Comparison of ENCODE assay signal across 26 cellular contexts in the genomic region with DNA sequence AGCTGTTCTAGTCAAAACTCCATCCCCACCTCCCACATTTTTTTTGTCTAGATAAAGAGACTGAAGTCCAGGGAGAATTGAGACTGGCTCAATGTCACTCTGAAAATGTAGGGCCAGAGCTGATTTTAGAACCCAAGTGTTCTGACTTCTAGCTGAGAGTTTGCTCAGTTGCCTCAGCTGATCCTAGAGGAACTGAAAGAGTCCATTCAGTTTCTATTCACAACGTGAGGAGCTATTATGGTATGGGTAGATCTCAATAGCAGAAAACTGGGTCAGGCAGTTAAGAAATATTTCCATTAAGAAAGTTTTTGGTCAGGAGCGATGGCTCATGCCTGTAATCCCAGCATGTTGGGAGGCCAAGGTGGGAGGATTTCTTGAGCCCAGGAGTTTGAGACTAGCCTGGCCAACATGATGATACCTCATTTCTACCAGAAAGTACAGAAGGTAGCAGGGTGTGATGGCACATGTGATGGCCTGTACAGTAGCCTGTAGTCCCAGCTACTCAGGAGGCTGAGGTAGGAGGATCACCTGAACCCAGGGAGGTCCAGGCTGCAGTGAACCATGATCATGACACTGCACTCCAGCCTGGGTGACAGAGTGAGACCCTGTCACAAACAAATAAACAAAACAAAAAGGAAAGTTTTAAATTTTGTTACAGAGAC.
A peak's percentile ranks its signal among the peaks of the same experiment; 100 is the strongest.
DNase-seq lines count a peak whose midpoint lies in the region; ATAC-seq, FAIRE-seq and TF ChIP-seq lines count a peak whose summit lies in the region.
"Had no signal": no experiment of that assay in that cellular context is flagged by ENCODE, and none has a peak within 500 bp of the region (broad histone marks: within the 10 kb centered on the region; RNA-seq: fewer than 3 reads in every experiment).

No MANE protein-coding gene starts in this region.

- TF ChIP-seq CTCF in WTC11 (IDR thresholded peaks at IDR 0.05) = no peak

- no peaks in the 10 kb centered on the region for H3K36me3 Mint-ChIP-seq in WTC11
- H3K36me3 Mint-ChIP-seq: activated naive CD8-positive, alpha-beta T cell treated with anti-CD3 and anti-CD28 coated beads, Interleukin-2, amount 10 ng/mL, durations not matched to agents 7 days and 5 days; natural killer cell had no signal

- peak; percentile 41 for FAIRE-seq in GM12891 (lab: Jason Lieb, UNC)
- FAIRE-seq: kidney, urothelium cell line had no signal

- H3K9me3 Mint-ChIP-seq in WTC11 = no peaks in the 10 kb centered on the region
- H3K9me3 Mint-ChIP-seq: activated naive CD8-positive, alpha-beta T cell treated with anti-CD3 and anti-CD28 coated beads, Interleukin-2, amount 10 ng/mL, durations not matched to agents 7 days and 5 days; effector memory CD8-positive, alpha-beta T cell; natural killer cell; stimulated activated naive CD8-positive, alpha-beta T cell treated with anti-CD3 and anti-CD28 coated beads, Interleukin-15, Interleukin-2, amounts not matched to agents 100 ng/mL and 50 ng/mL, for 24 hours had no signal

- peaks cover 1% of the 10 kb centered on the region; the same call in 1 of the 2 replicates for H3K27me3 Mint-ChIP-seq in WTC11 (ENCODE audit: low read depth)
- H3K27me3 Mint-ChIP-seq: activated naive CD8-positive, alpha-beta T cell treated with anti-CD3 and anti-CD28 coated beads, Interleukin-2, amount 10 ng/mL, durations not matched to agents 7 days and 5 days; CD4-positive, CD25-positive, alpha-beta regulatory T cell; stimulated activated naive CD8-positive, alpha-beta T cell treated with anti-CD3 and anti-CD28 coated beads, Interleukin-15, Interleukin-2, amounts not matched to agents 100 ng/mL and 50 ng/mL, for 24 hours had no signal

- CTCF ChIA-PET in WTC11 (lab: Charles Lee) = no interaction called here

- H3K4me3 Mint-ChIP-seq in WTC11 = no peak overlapping the region
- H3K4me3 Mint-ChIP-seq: activated naive CD8-positive, alpha-beta T cell treated with anti-CD3 and anti-CD28 coated beads, Interleukin-2, amount 10 ng/mL, durations not matched to agents 7 days and 5 days; CD4-positive, CD25-positive, alpha-beta regulatory T cell; effector memory CD8-positive, alpha-beta T cell; natural killer cell; stimulated activated naive CD8-positive, alpha-beta T cell treated with anti-CD3 and anti-CD28 coated beads, Interleukin-15, Interleukin-2, amounts not matched to agents 100 ng/mL and 50 ng/mL, for 24 hours had no signal

- no peak for TF ChIP-seq POLR2A in GM12891 (IDR thresholded peaks at IDR 0.05; ENCODE audit: low read depth, low read length)

- H3K27ac Mint-ChIP-seq in WTC11 = no peak overlapping the region
- H3K27ac Mint-ChIP-seq: activated naive CD8-positive, alpha-beta T cell treated with anti-CD3 and anti-CD28 coated beads, Interleukin-2, amount 10 ng/mL, durations not matched to agents 7 days and 5 days; CD4-positive, CD25-positive, alpha-beta regulatory T cell; effector memory CD8-positive, alpha-beta T cell; natural killer cell; stimulated activated naive CD8-positive, alpha-beta T cell treated with anti-CD3 and anti-CD28 coated beads, Interleukin-15, Interleukin-2, amounts not matched to agents 100 ng/mL and 50 ng/mL, for 24 hours had no signal

- H3K4me1 Mint-ChIP-seq in WTC11 = no peaks in the 10 kb centered on the region
- H3K4me1 Mint-ChIP-seq: activated naive CD8-positive, alpha-beta T cell treated with anti-CD3 and anti-CD28 coated beads, Interleukin-2, amount 10 ng/mL, durations not matched to agents 7 days and 5 days; natural killer cell had no signal

- peak; percentile 96 for ATAC-seq in GM19351 (IDR thresholded peaks at IDR 0.05; ENCODE audit: unreplicated experiment)
- ATAC-seq in HG02798 (IDR thresholded peaks at IDR 0.05; ENCODE audit: poor library complexity, unreplicated experiment) = peak; percentile 81
- ATAC-seq in HG03469 (IDR thresholded peaks at IDR 0.05; ENCODE audit: unreplicated experiment) = peak; percentile 74
- ATAC-seq in WTC11 = no peak
- ATAC-seq: effector memory CD8-positive, alpha-beta T cell; esophagus mucosa; heart left ventricle; natural killer cell; PC-3 had no signal

- POLR2A ChIA-PET in WTC11 (lab: Charles Lee) = no interaction called here

- DNase-seq in GM12891 (ENCODE audit: insufficient read length, low spot score) (no peak), COLO829 (ENCODE audit: low spot score) (no peak), WTC11 (ENCODE audit: low spot score) (no peak), NK-92 (lab: John Stamatoyannopoulos, UW; ENCODE audit: unreplicated experiment) (no peak)
- no peak for DNase-seq in activated CD4-positive, alpha-beta T cell treated with anti-CD3 and anti-CD28 coated beads, Interleukin-2, amount 50 U/mL, for 4 hours
- DNase-seq: activated CD4-positive, alpha-beta T cell treated with anti-CD3 and anti-CD28 coated beads for 4 hours; activated CD8-positive, alpha-beta memory T cell treated with anti-CD3 and anti-CD28 coated beads for 24 hours; activated effector memory CD4-positive, alpha-beta T cell treated with anti-CD3 and anti-CD28 coated beads, Interleukin-2, amount 50 U/mL, for 16 hours; activated naive CD8-positive, alpha-beta T cell treated with anti-CD3 and anti-CD28 coated beads, Interleukin-2, amount 10 ng/mL, durations not matched to agents 7 days and 5 days; CD4-positive, CD25-positive, alpha-beta regulatory T cell; DMS 273 treated with DMSO at 0.1 percent for 48 hours; effector memory CD8-positive, alpha-beta T cell; foreskin fibroblast; heart left ventricle; kidney; natural killer cell; NCI-H1436; NCI-H82; occipital lobe; PC-3 had no signal

TF ChIP-seq in GM12891, 5 proteins besides CTCF, POLR2A, EP300 and RAD21:
- TF ChIP-seq POU2F2 (IDR thresholded peaks at IDR 0.05; ENCODE audit: low read depth, low read length) (no peak), TAF1 (IDR thresholded peaks at IDR 0.05; ENCODE audit: low read depth, low read length) (no peak), PAX5 (IDR thresholded peaks at IDR 0.05; ENCODE audit: insufficient read depth, low read length, severe bottlenecking) (no peak), SPI1 (IDR thresholded peaks at IDR 0.05; ENCODE audit: low read depth, low read length) (peak; percentile 89)

TF ChIP-seq in WTC11, 78 proteins besides CTCF, POLR2A, EP300 and RAD21:
- TF ChIP-seq NR2C2 (CRISPR knock-in tag; IDR thresholded peaks at IDR 0.05) = no peak
- no peak for TF ChIP-seq FOXP1 (CRISPR knock-in tag; IDR thresholded peaks at IDR 0.05; ENCODE audit: borderline replicate concordance)
- no peak for TF ChIP-seq GTF2I (CRISPR knock-in tag; conservative IDR thresholded peaks at IDR 0.05)
- TF ChIP-seq, protein P1, sequence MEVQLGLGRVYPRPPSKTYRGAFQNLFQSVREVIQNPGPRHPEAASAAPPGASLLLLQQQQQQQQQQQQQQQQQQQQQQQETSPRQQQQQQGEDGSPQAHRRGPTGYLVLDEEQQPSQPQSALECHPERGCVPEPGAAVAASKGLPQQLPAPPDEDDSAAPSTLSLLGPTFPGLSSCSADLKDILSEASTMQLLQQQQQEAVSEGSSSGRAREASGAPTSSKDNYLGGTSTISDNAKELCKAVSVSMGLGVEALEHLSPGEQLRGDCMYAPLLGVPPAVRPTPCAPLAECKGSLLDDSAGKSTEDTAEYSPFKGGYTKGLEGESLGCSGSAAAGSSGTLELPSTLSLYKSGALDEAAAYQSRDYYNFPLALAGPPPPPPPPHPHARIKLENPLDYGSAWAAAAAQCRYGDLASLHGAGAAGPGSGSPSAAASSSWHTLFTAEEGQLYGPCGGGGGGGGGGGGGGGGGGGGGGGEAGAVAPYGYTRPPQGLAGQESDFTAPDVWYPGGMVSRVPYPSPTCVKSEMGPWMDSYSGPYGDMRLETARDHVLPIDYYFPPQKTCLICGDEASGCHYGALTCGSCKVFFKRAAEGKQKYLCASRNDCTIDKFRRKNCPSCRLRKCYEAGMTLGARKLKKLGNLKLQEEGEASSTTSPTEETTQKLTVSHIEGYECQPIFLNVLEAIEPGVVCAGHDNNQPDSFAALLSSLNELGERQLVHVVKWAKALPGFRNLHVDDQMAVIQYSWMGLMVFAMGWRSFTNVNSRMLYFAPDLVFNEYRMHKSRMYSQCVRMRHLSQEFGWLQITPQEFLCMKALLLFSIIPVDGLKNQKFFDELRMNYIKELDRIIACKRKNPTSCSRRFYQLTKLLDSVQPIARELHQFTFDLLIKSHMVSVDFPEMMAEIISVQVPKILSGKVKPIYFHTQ (CRISPR knock-in tag; IDR thresholded peaks at IDR 0.05) = no peak
- no peak for TF ChIP-seq SMAD4 (CRISPR knock-in tag; IDR thresholded peaks at IDR 0.05)
- no peak for TF ChIP-seq CBFB (CRISPR knock-in tag; IDR thresholded peaks at IDR 0.05; ENCODE audit: low read depth)
- TF ChIP-seq, protein P2, sequence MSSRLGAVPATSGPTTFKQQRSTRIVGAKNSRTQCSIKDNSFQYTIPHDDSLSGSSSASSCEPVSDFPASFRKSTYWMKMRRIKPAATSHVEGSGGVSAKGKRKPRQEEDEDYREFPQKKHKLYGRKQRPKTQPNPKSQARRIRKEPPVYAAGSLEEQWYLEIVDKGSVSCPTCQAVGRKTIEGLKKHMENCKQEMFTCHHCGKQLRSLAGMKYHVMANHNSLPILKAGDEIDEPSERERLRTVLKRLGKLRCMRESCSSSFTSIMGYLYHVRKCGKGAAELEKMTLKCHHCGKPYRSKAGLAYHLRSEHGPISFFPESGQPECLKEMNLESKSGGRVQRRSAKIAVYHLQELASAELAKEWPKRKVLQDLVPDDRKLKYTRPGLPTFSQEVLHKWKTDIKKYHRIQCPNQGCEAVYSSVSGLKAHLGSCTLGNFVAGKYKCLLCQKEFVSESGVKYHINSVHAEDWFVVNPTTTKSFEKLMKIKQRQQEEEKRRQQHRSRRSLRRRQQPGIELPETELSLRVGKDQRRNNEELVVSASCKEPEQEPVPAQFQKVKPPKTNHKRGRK (CRISPR knock-in tag; IDR thresholded peaks at IDR 0.05; ENCODE audit: borderline replicate concordance) = no peak
- no peak for TF ChIP-seq JAZF1 (CRISPR knock-in tag; IDR thresholded peaks at IDR 0.05)
- TF ChIP-seq PRRX2 (CRISPR knock-in tag; IDR thresholded peaks at IDR 0.05) = no peak
TF ChIP-seq in WTC11: peak in this region for 0.
